In genomic region chr3:40779039-40779438, GRCh38 we compare ENCODE assay signal across 20 cellular contexts.
DNase-seq lines count a peak whose midpoint lies in the region; ATAC-seq and TF ChIP-seq lines count a peak whose summit lies in the region.
"Had no signal": no experiment of that assay in that cellular context is flagged by ENCODE, and none has a peak within 500 bp of the region (broad histone marks: within the 10 kb centered on the region; RNA-seq: fewer than 3 reads in every experiment).

No MANE protein-coding gene starts in this region.

- H3K36me3 ChIP-seq in H7 (replicated peaks; ENCODE audit: control insufficient read depth, insufficient read depth, low read length) (no peaks in the 10 kb centered on the region), SJCRH30 (no peaks in the 10 kb centered on the region), endodermal cell (ENCODE audit: control insufficient read depth, insufficient read depth, low read length) (no peaks in the 10 kb centered on the region)
- no peaks in the 10 kb centered on the region for H3K36me3 ChIP-seq in naive thymus-derived CD4-positive, alpha-beta T cell (ENCODE audit: control insufficient read depth in 2 of 3, insufficient read depth in 3 of 3, low read length in 3 of 3)
- H3K36me3 ChIP-seq: MG63 had no signal

- H3K4me1 ChIP-seq in SJCRH30 (peaks cover 42% of the 10 kb centered on the region), endodermal cell (ENCODE audit: control insufficient read depth, insufficient read depth, low read length) (no peaks in the 10 kb centered on the region)
- H3K4me1 ChIP-seq in naive thymus-derived CD4-positive, alpha-beta T cell (ENCODE audit: control insufficient read depth in 2 of 2, insufficient read depth in 2 of 2, low read length in 2 of 2), result no peaks in the 10 kb centered on the region

- CTCF ChIA-PET in naive thymus-derived CD4-positive, alpha-beta T cell (lab: Charles Lee), result no interaction called here

- intact Hi-C loops in naive thymus-derived CD4-positive, alpha-beta T cell (cut with micrococcal nuclease), result no loop called here

- H3K36me3 Mint-ChIP-seq in endodermal cell (ENCODE audit: low read depth) (no peaks in the 10 kb centered on the region), neural crest cell (ENCODE audit: low read depth) (no peaks in the 10 kb centered on the region)
- no peaks in the 10 kb centered on the region for H3K36me3 Mint-ChIP-seq in naive thymus-derived CD4-positive, alpha-beta T cell
- H3K36me3 Mint-ChIP-seq: CD4-positive, CD25-positive, alpha-beta regulatory T cell had no signal

- DNase-seq in H7 (peak; percentile 59), SJCRH30 (no peak), endodermal cell (peak; percentile 63), neural crest cell (ENCODE audit: low read depth, low spot score) (no peak), OCI-M2 (lab: John Stamatoyannopoulos, UW; ENCODE audit: unreplicated experiment) (no peak)
- no peak for DNase-seq in naive thymus-derived CD4-positive, alpha-beta T cell
- DNase-seq: CD4-positive, CD25-positive, alpha-beta regulatory T cell; DMS79 treated with DMSO at 0.1 percent for 48 hours; GOT3; MG63; NCI-H1417 treated with DMSO at 0.1 percent for 48 hours; NCI-H187; NCI-H2107; NCI-H446 treated with DMSO at 0.1 percent for 48 hours; NCI-H526 treated with DMSO at 0.1 percent for 48 hours; OCI-M1; SHP77; SK-N-SH had no signal

- H3K4me3 ChIP-seq in H7 (ENCODE audit: insufficient read depth, low read depth, low read length) (no peak overlapping the region), SJCRH30 (no peak overlapping the region), endodermal cell (ENCODE audit: low read length) (no peak overlapping the region)
- H3K4me3 ChIP-seq in naive thymus-derived CD4-positive, alpha-beta T cell (ENCODE audit: low read length), result no peak overlapping the region
- H3K4me3 ChIP-seq: GM12878, MG63 had no signal

- no peak for ATAC-seq in HG02981 (IDR thresholded peaks at IDR 0.05; ENCODE audit: unreplicated experiment)
- ATAC-seq in naive thymus-derived CD4-positive, alpha-beta T cell, result no peak
- ATAC-seq: GM12878 had no signal

- H3K4me1 Mint-ChIP-seq in endodermal cell, result no peaks in the 10 kb centered on the region
- H3K4me1 Mint-ChIP-seq in neural crest cell, result peaks cover 69% of the 10 kb centered on the region
- peaks cover 0 to 2% (median 0%) of the 10 kb centered on the region in 7 donors for H3K4me1 Mint-ChIP-seq in naive thymus-derived CD4-positive, alpha-beta T cell
- H3K4me1 Mint-ChIP-seq: CD4-positive, CD25-positive, alpha-beta regulatory T cell had no signal

- WGBS in endodermal cell (ENCODE audit: insufficient coverage in 1 of 2, insufficient read length in 1 of 2), 2 experiments, result 74 to 84% methylated on average over 5 to 6 of the region's 6 CpGs

- H3K27ac Mint-ChIP-seq in endodermal cell (no peak overlapping the region), neural crest cell (ENCODE audit: unreplicated experiment) (peak overlapping the region; percentile 55)
- H3K27ac Mint-ChIP-seq in naive thymus-derived CD4-positive, alpha-beta T cell, result no peak overlapping the region
- H3K27ac Mint-ChIP-seq: CD4-positive, CD25-positive, alpha-beta regulatory T cell had no signal

- no peaks in the 10 kb centered on the region; the same call in 1 of the 2 replicates for H3K27me3 ChIP-seq in H7 (ENCODE audit: control insufficient read depth, insufficient read depth, low read length)
- H3K27me3 ChIP-seq in SJCRH30, result no peaks in the 10 kb centered on the region
- H3K27me3 ChIP-seq in endodermal cell (ENCODE audit: control insufficient read depth, insufficient read depth, low read length, poor library complexity, severe bottlenecking), result no peaks in the 10 kb centered on the region
- H3K27me3 ChIP-seq in naive thymus-derived CD4-positive, alpha-beta T cell (ENCODE audit: control insufficient read depth in 2 of 2, insufficient read depth in 2 of 2, low read length in 2 of 2), result no peaks in the 10 kb centered on the region
- H3K27me3 ChIP-seq: MG63 had no signal

- TF ChIP-seq CTCF in endodermal cell (conservative IDR thresholded peaks at IDR 0.05) (peak; percentile 56), neural crest cell (conservative IDR thresholded peaks at IDR 0.05) (no peak)

- H3K27ac ChIP-seq in SJCRH30, result peak overlapping the region; percentile 99
- no peak overlapping the region for H3K27ac ChIP-seq in endodermal cell (ENCODE audit: low read depth, low read length)
- H3K27ac ChIP-seq in naive thymus-derived CD4-positive, alpha-beta T cell (ENCODE audit: low read depth, low read length), result no peak overlapping the region

- POLR2A ChIA-PET in naive thymus-derived CD4-positive, alpha-beta T cell (lab: Charles Lee), result no interaction called here

- H3K4me3 Mint-ChIP-seq in endodermal cell (no peak overlapping the region), neural crest cell (peak overlapping the region; percentile 36)
- H3K4me3 Mint-ChIP-seq in naive thymus-derived CD4-positive, alpha-beta T cell, result no peak overlapping the region
- H3K4me3 Mint-ChIP-seq: CD4-positive, CD25-positive, alpha-beta regulatory T cell had no signal

- H3K9ac ChIP-seq in endodermal cell (ENCODE audit: extremely low read depth, low read length, poor library complexity, severe bottlenecking), result no peak overlapping the region
- H3K9ac ChIP-seq: SK-N-SH had no signal

- H3K27me3 Mint-ChIP-seq in endodermal cell (ENCODE audit: insufficient read depth) (peaks cover 5% of the 10 kb centered on the region), neural crest cell (ENCODE audit: low read depth) (no peaks in the 10 kb centered on the region)
- H3K27me3 Mint-ChIP-seq in naive thymus-derived CD4-positive, alpha-beta T cell, result peaks cover 2 to 19% (median 7%) of the 10 kb centered on the region in 5 donors
- H3K27me3 Mint-ChIP-seq: CD4-positive, CD25-positive, alpha-beta regulatory T cell had no signal

- H3K9me3 ChIP-seq in SJCRH30 (replicated peaks) (no peaks in the 10 kb centered on the region), endodermal cell (ENCODE audit: control insufficient read depth, low read length) (no peaks in the 10 kb centered on the region)
- H3K9me3 ChIP-seq in naive thymus-derived CD4-positive, alpha-beta T cell (ENCODE audit: control insufficient read depth in 2 of 3, low read length in 3 of 3), result no peaks in the 10 kb centered on the region
- H3K9me3 ChIP-seq: MG63, SK-N-SH had no signal

- no peaks in the 10 kb centered on the region for H3K9me3 Mint-ChIP-seq in endodermal cell
- no peaks in the 10 kb centered on the region for H3K9me3 Mint-ChIP-seq in neural crest cell
- no peaks in the 10 kb centered on the region for H3K9me3 Mint-ChIP-seq in naive thymus-derived CD4-positive, alpha-beta T cell
- H3K9me3 Mint-ChIP-seq: CD4-positive, CD25-positive, alpha-beta regulatory T cell had no signal

Comparison
In these comparisons a context has a peak if more than half of its experiments do, and no peak if none do; other contexts are left out.
1. DNase-seq: peak in H7 (single experiment) and endodermal cell (single experiment); none in SJCRH30 (0 of 2), neural crest cell (single experiment), naive thymus-derived CD4-positive, alpha-beta T cell (0 of 9) and OCI-M2 (single experiment).